In the genomic region with DNA sequence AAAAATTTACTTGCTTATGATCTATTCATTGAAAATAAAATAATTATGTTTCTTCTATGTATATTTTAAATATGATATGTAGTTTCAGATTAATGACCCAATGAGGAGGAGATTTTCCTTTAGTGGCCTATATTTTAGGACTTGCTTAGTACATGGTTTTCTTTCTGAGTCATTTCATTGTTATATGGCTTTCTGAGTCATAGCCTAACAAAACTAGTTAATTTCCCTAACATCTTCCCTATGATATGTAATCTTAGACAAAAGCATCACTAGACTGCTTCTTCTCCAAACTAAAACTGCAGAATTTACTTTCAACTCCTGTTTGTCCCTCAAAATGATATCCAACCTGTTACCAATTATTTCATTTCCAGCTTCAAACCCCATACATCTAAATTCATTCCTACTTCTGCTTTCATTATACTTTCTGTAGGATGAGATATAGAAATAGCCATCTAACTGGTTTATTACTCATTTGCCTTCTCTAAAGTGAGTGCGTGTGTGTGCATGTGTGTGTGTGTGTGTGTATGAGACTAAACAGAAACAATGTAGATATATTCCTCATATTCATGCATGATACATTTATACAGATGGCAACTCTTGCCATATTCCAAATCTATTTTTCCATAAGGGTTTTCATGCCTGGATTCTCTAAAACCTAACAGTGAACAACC, we compare ENCODE assay signal across 16 cellular contexts.
"Had no signal": no experiment of that assay in that cellular context is flagged by ENCODE, and none has a peak within 500 bp of the region (broad histone marks: within the 10 kb centered on the region; RNA-seq: fewer than 3 reads in every experiment).

No MANE protein-coding gene starts in this region.

- H3K4me3 ChIP-seq: ascending aorta, lower lobe of right lung, smooth muscle cell, stomach, vagina had no signal

- H3K27ac Mint-ChIP-seq: activated naive CD4-positive, alpha-beta T cell treated with anti-CD3 and anti-CD28 coated beads, Interleukin-2, amount 50 U/mL, for 24 hours; dendritic cell treated with granulocyte-macrophage colony-stimulating factor and Interleukin-4, amounts not matched to agents 40 ng/mL and 50 ng/mL, for 4 days; mesothelial cell of epicardium; natural killer cell treated with Interleukin-12 subunit alpha and Interleukin-12 subunit beta and Interleukin-15 and Interleukin-18, amount 100 ng/mL, for 72 hours had no signal

- H3K27ac ChIP-seq: ascending aorta, lower lobe of right lung, stomach, vagina had no signal

- H3K4me1 Mint-ChIP-seq: activated naive CD4-positive, alpha-beta T cell treated with anti-CD3 and anti-CD28 coated beads, Interleukin-2, amount 50 U/mL, for 24 hours; mesothelial cell of epicardium had no signal

- H3K9me3 Mint-ChIP-seq: activated naive CD4-positive, alpha-beta T cell treated with anti-CD3 and anti-CD28 coated beads, Interleukin-2, amount 50 U/mL, for 24 hours; dendritic cell treated with granulocyte-macrophage colony-stimulating factor and Interleukin-4, amounts not matched to agents 40 ng/mL and 50 ng/mL, for 4 days; mesothelial cell of epicardium had no signal

- H3K4me3 Mint-ChIP-seq: activated naive CD4-positive, alpha-beta T cell treated with anti-CD3 and anti-CD28 coated beads, Interleukin-2, amount 50 U/mL, for 24 hours; dendritic cell treated with granulocyte-macrophage colony-stimulating factor and Interleukin-4, amounts not matched to agents 40 ng/mL and 50 ng/mL, for 4 days; mesothelial cell of epicardium; natural killer cell treated with Interleukin-12 subunit alpha and Interleukin-12 subunit beta and Interleukin-15 and Interleukin-18, amount 100 ng/mL, for 72 hours had no signal

- H3K27me3 Mint-ChIP-seq: activated naive CD4-positive, alpha-beta T cell treated with anti-CD3 and anti-CD28 coated beads, Interleukin-2, amount 50 U/mL, for 24 hours; dendritic cell treated with granulocyte-macrophage colony-stimulating factor and Interleukin-4, amounts not matched to agents 40 ng/mL and 50 ng/mL, for 4 days; natural killer cell treated with Interleukin-12 subunit alpha and Interleukin-12 subunit beta and Interleukin-15 and Interleukin-18, amount 100 ng/mL, for 72 hours had no signal

- H3K4me1 ChIP-seq: ascending aorta, lower lobe of right lung, stomach, vagina had no signal

- H3K36me3 Mint-ChIP-seq: activated naive CD4-positive, alpha-beta T cell treated with anti-CD3 and anti-CD28 coated beads, Interleukin-2, amount 50 U/mL, for 24 hours; mesothelial cell of epicardium; natural killer cell treated with Interleukin-12 subunit alpha and Interleukin-12 subunit beta and Interleukin-15 and Interleukin-18, amount 100 ng/mL, for 72 hours had no signal

- ATAC-seq: lower lobe of right lung; natural killer cell treated with Interleukin-12 subunit alpha and Interleukin-12 subunit beta and Interleukin-15 and Interleukin-18, amount 100 ng/mL, for 72 hours; sciatic nerve had no signal

- H3K4me2 ChIP-seq: smooth muscle cell had no signal

- H3K36me3 ChIP-seq: ascending aorta, lower lobe of right lung, stomach, vagina had no signal

- H3K9me3 ChIP-seq: ascending aorta, lower lobe of right lung, stomach, vagina had no signal

- H3K27me3 ChIP-seq: ascending aorta, stomach, vagina had no signal

- DNase-seq: activated CD4-positive, alpha-beta T cell treated with anti-CD3 and anti-CD28 coated beads, Interleukin-2, amount 50 U/mL, for 48 hours; activated gamma-delta T cell; effector CD8-positive, alpha-beta T cell; lower lobe of right lung; nucleus accumbens; stimulated activated CD4-positive, alpha-beta T cell treated with anti-CD3 and anti-CD28 coated beads, Interleukin-4, amount 100 ng/mL, for 1 hour; stomach; trophoblast cell had no signal
